In the genomic region with DNA sequence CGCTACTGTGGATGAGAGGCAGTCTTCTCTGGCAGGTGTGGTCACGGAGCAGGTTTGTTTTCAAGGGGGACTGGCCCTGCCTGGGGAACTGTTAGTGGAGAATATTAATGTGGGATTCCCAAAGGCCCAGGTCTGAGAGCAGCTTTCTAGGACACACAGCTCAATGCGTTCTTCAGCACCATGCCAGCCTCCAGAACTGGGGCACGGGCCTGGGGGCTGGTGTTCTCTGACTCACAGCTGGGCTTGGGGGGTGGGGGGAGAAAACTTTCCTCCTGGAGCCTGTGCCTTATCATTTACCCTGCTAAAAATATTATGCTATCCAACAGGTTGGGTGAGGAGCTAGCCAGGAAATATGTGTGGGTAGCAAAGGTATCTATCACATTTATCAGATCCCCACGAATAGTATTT, we compare ENCODE assay signal across 23 cellular contexts. TPM values are rescaled to one million over a fixed set of nuclear protein-coding genes. Genes with fewer than 3 reads are reported as not detected.
"Had no signal": no experiment of that assay in that cellular context is flagged by ENCODE, and none has a peak within 500 bp of the region (broad histone marks: within the 10 kb centered on the region; RNA-seq: fewer than 3 reads in every experiment).

No MANE protein-coding gene starts in this region.

- H3K36me3 Mint-ChIP-seq: memory B cell; naive thymus-derived CD4-positive, alpha-beta T cell had no signal

- DNase-seq: activated CD4-positive, alpha-beta T cell treated with anti-CD3 and anti-CD28 coated beads, Interleukin-2, amount 50 U/mL, for 4 hours; activated naive CD4-positive, alpha-beta T cell; activated T-cell treated with anti-CD3 and anti-CD28 coated beads for 4 hours; anterior cingulate cortex; dermis blood vessel endothelial cell; effector memory CD4-positive, alpha-beta T cell; esophagus squamous epithelium; naive thymus-derived CD4-positive, alpha-beta T cell; stimulated activated CD4-positive, alpha-beta T cell treated with anti-CD3 and anti-CD28 coated beads, Interleukin-12 subunit alpha, Interleukin-12 subunit beta, amount 100 ng/mL, for 4 hours; stimulated activated CD4-positive, alpha-beta T cell treated with anti-CD3 and anti-CD28 coated beads, Interleukin-1b, Interleukin-23, amount 100 ng/mL, for 48 hours; stimulated activated CD8-positive, alpha-beta memory T cell treated with anti-CD3 and anti-CD28 coated beads, Interleukin-4, amount 100 ng/mL, for 48 hours; stimulated activated naive CD4-positive, alpha-beta T cell; SW 1271; T-helper 2 cell; tibial artery; uterus; WERI-Rb-1 had no signal

- H3K9me3 Mint-ChIP-seq: activated T-helper 1 cell treated with anti-CD3 and anti-CD28 coated beads, Interleukin-12 subunit alpha, Interleukin-12 subunit beta, Interleukin-2, Interleukin-4 antibody, amounts not matched to agents 30 ng/mL and 10 ng/mL and 1 ng/mL, durations not matched to agents 14 hours and 24 hours and 36 hours; memory B cell had no signal

- H3K4me1 ChIP-seq: tibial artery, uterus had no signal

- H3K4me3 ChIP-seq: esophagus squamous epithelium, tibial artery, uterus had no signal

- H3K4me3 Mint-ChIP-seq: activated T-helper 1 cell treated with anti-CD3 and anti-CD28 coated beads, Interleukin-12 subunit alpha, Interleukin-12 subunit beta, Interleukin-2, Interleukin-4 antibody, amounts not matched to agents 30 ng/mL and 10 ng/mL and 1 ng/mL, durations not matched to agents 14 hours and 24 hours and 36 hours; memory B cell; naive thymus-derived CD4-positive, alpha-beta T cell had no signal

- H3K27ac ChIP-seq: esophagus squamous epithelium, tibial artery, uterus, WERI-Rb-1 had no signal

- H3K9me3 ChIP-seq: esophagus squamous epithelium, tibial artery, uterus had no signal

- H3K36me3 ChIP-seq: esophagus squamous epithelium, tibial artery, uterus, WERI-Rb-1 had no signal

- ATAC-seq: naive thymus-derived CD4-positive, alpha-beta T cell had no signal

- H3K27ac Mint-ChIP-seq: activated T-helper 1 cell treated with anti-CD3 and anti-CD28 coated beads, Interleukin-12 subunit alpha, Interleukin-12 subunit beta, Interleukin-2, Interleukin-4 antibody, amounts not matched to agents 30 ng/mL and 10 ng/mL and 1 ng/mL, durations not matched to agents 14 hours and 24 hours and 36 hours; memory B cell; naive thymus-derived CD4-positive, alpha-beta T cell had no signal

RNA-seq across cellular contexts. Expression of gene LHX1, which starts 13.5 kb away (rescaled TPM):
- total RNA-seq: chondrocyte, esophagus squamous epithelium, liver, mucosa of gallbladder, subcutaneous adipose tissue had no signal
- polyA plus RNA-seq: liver; naive thymus-derived CD4-positive, alpha-beta T cell had no signal
